Comparison of ENCODE assay signal across 18 cellular contexts in genomic region chr1:119593836-119594235, GRCh38. TPM values are rescaled to one million over a fixed set of nuclear protein-coding genes. Genes with fewer than 3 reads are reported as not detected.
"Had no signal": no experiment of that assay in that cellular context is flagged by ENCODE, and none has a peak within 500 bp of the region (broad histone marks: within the 10 kb centered on the region; RNA-seq: fewer than 3 reads in every experiment).

No MANE protein-coding gene starts in this region.

- H3K27me3 ChIP-seq: esophagus muscularis mucosa, hepatocyte, spleen, tibial nerve had no signal

- H3K27ac Mint-ChIP-seq: naive thymus-derived CD4-positive, alpha-beta T cell; nephron progenitor cell; stimulated activated memory B cell treated with anti-CD40 and anti-IgM and Interleukin-4, amounts not matched to agents 10 μg/mL and 1 μg/mL and 100 μg/mL, for 72 hours; stimulated activated naive CD8-positive, alpha-beta T cell treated with anti-CD3 and anti-CD28 coated beads, Interleukin-15, Interleukin-2, amounts not matched to agents 100 ng/mL and 50 ng/mL, for 24 hours had no signal

- H3K4me1 ChIP-seq: esophagus muscularis mucosa, spleen had no signal

- H3K9me3 ChIP-seq: esophagus muscularis mucosa, spleen, tibial nerve had no signal

- H3K36me3 Mint-ChIP-seq: naive thymus-derived CD4-positive, alpha-beta T cell; stimulated activated memory B cell treated with anti-CD40 and anti-IgM and Interleukin-4, amounts not matched to agents 10 μg/mL and 1 μg/mL and 100 μg/mL, for 72 hours had no signal

- H3K27ac ChIP-seq: esophagus muscularis mucosa, hepatocyte, spleen, tibial nerve had no signal

- H3K4me1 Mint-ChIP-seq: naive thymus-derived CD4-positive, alpha-beta T cell; nephron progenitor cell; stimulated activated memory B cell treated with anti-CD40 and anti-IgM and Interleukin-4, amounts not matched to agents 10 μg/mL and 1 μg/mL and 100 μg/mL, for 72 hours had no signal

- ATAC-seq: left colon; naive thymus-derived CD4-positive, alpha-beta T cell; sciatic nerve; stimulated activated memory B cell treated with anti-CD40 and anti-IgM and Interleukin-4, amounts not matched to agents 10 μg/mL and 1 μg/mL and 100 μg/mL, for 72 hours had no signal

- DNase-seq: effector memory CD4-positive, alpha-beta T cell; foreskin fibroblast; kidney; left colon; naive thymus-derived CD4-positive, alpha-beta T cell; nephron progenitor cell; posterior cingulate gyrus; spleen; stimulated activated CD4-positive, alpha-beta T cell treated with anti-CD3 and anti-CD28 coated beads, Interleukin-15, amount 100 ng/mL, for 24 hours; stimulated activated CD4-positive, alpha-beta T cell treated with anti-CD3 and anti-CD28 coated beads, Interleukin-1b, Interleukin-23, amount 100 ng/mL, for 48 hours; stimulated activated CD4-positive, alpha-beta T cell treated with anti-CD3 and anti-CD28 coated beads, Interleukin-4, amount 100 ng/mL, for 24 hours had no signal

- H3K9me3 Mint-ChIP-seq: nephron progenitor cell; stimulated activated naive CD8-positive, alpha-beta T cell treated with anti-CD3 and anti-CD28 coated beads, Interleukin-15, Interleukin-2, amounts not matched to agents 100 ng/mL and 50 ng/mL, for 24 hours had no signal

- H3K36me3 ChIP-seq: spleen, tibial nerve had no signal

- H3K4me3 ChIP-seq: esophagus muscularis mucosa, hepatocyte, spleen, tibial nerve had no signal

- H3K4me3 Mint-ChIP-seq: naive thymus-derived CD4-positive, alpha-beta T cell; nephron progenitor cell; stimulated activated memory B cell treated with anti-CD40 and anti-IgM and Interleukin-4, amounts not matched to agents 10 μg/mL and 1 μg/mL and 100 μg/mL, for 72 hours; stimulated activated naive CD8-positive, alpha-beta T cell treated with anti-CD3 and anti-CD28 coated beads, Interleukin-15, Interleukin-2, amounts not matched to agents 100 ng/mL and 50 ng/mL, for 24 hours had no signal

- FAIRE-seq: endometrium, kidney had no signal

RNA-seq across cellular contexts. Expression of gene ZNF697, which starts 54.2 kb away (rescaled TPM):
- polyA plus RNA-seq: naive thymus-derived CD4-positive, alpha-beta T cell had no signal
